In genomic region chr17:59427996-59428395, GRCh38 we compare ENCODE assay signal across 11 cellular contexts.
A peak's percentile ranks its signal among the peaks of the same experiment; 100 is the strongest.
DNase-seq lines count a peak whose midpoint lies in the region; ATAC-seq and TF ChIP-seq lines count a peak whose summit lies in the region.
"Had no signal": no experiment of that assay in that cellular context is flagged by ENCODE, and none has a peak within 500 bp of the region (broad histone marks: within the 10 kb centered on the region; RNA-seq: fewer than 3 reads in every experiment).

No MANE protein-coding gene starts in this region.

- peaks cover 10% of the 10 kb centered on the region for H3K9me3 Mint-ChIP-seq in chondrocyte (ENCODE audit: low read depth)

- TF ChIP-seq POLR2A in gastrocnemius medialis (IDR thresholded peaks at IDR 0.05): no peak

- ATAC-seq in left lung (peak; percentile 29), gastrocnemius medialis (no peak), HG03280 (IDR thresholded peaks at IDR 0.05; ENCODE audit: unreplicated experiment) (no peak)
- ATAC-seq: K562 had no signal

- in situ Hi-C loops in gastrocnemius medialis (cut with MboI; ENCODE audit: low sequenced_read_pairs in 4 of 4): loop anchor here in 1 of 4 donors (10.0 kb wide), 1 partner anchor 53 kb away; no protein-coding TSS in a partner anchor

- H3K4me3 Mint-ChIP-seq in chondrocyte (ENCODE audit: unreplicated experiment): no peak overlapping the region
- H3K4me3 Mint-ChIP-seq: T-cell had no signal

- H3K36me3 ChIP-seq in left lung (no peaks in the 10 kb centered on the region), gastrocnemius medialis (no peaks in the 10 kb centered on the region)

- H3K9me3 ChIP-seq in left lung (no peaks in the 10 kb centered on the region), gastrocnemius medialis (no peaks in the 10 kb centered on the region)

- no peak for TF ChIP-seq CTCF in chondrocyte (IDR thresholded peaks at IDR 0.05)
- no peak for TF ChIP-seq CTCF in left lung (IDR thresholded peaks at IDR 0.05)
- no peak for TF ChIP-seq CTCF in gastrocnemius medialis (IDR thresholded peaks at IDR 0.05 in 4 of 5, conservative IDR thresholded peaks at IDR 0.05 in 1 of 5)

- H3K36me3 Mint-ChIP-seq in chondrocyte (ENCODE audit: low read depth): peaks cover 9% of the 10 kb centered on the region

- H3K4me1 Mint-ChIP-seq in chondrocyte (ENCODE audit: low read depth): peaks cover 62% of the 10 kb centered on the region

- intact Hi-C loops in left lung (cut with DNase I): no loop called here
- intact Hi-C loops in gastrocnemius medialis (cut with DNase I; ENCODE audit: low total_unique reads): loop anchor here (5.0 to 10.0 kb wide), 2 partner anchors 96 to 967 kb away; partner anchors contain the start of genes USP32 and YPEL2

- H3K27me3 ChIP-seq in left lung (no peaks in the 10 kb centered on the region), gastrocnemius medialis (no peaks in the 10 kb centered on the region)

- no peak overlapping the region for H3K4me3 ChIP-seq in left lung
- H3K4me3 ChIP-seq in gastrocnemius medialis: no peak overlapping the region
- H3K4me3 ChIP-seq: K562 had no signal

- DNase-seq in EH (ENCODE audit: low read depth) (peak; percentile 49), chondrocyte (ENCODE audit: low spot score) (no peak), left lung (no peak), gastrocnemius medialis (no peak), Kasumi-1 (lab: John Stamatoyannopoulos, UW) (no peak), LoVo (ENCODE audit: low spot score) (no peak), NCI-H187 treated with DMSO at 0.1 percent for 48 hours (lab: John Stamatoyannopoulos, UW) (no peak)
- DNase-seq: NCI-H446 treated with DMSO at 0.1 percent for 48 hours, T-cell had no signal

- H3K4me1 ChIP-seq in left lung (peaks cover 17 to 27% of the 10 kb centered on the region in 2 donors), gastrocnemius medialis (peaks cover 57 to 66% of the 10 kb centered on the region in 2 donors)

- H3K27ac Mint-ChIP-seq in chondrocyte (ENCODE audit: unreplicated experiment): peak overlapping the region; percentile 94

- no peaks in the 10 kb centered on the region for H3K27me3 Mint-ChIP-seq in chondrocyte (ENCODE audit: low read depth)
- H3K27me3 Mint-ChIP-seq: T-cell had no signal

- peak overlapping the region; percentile 14 to 69 for H3K27ac ChIP-seq in left lung
- peak overlapping the region; percentile 91 to 98 (median 95) for H3K27ac ChIP-seq in gastrocnemius medialis
